8 cellular contexts compared by ENCODE assay signal in genomic region chr1:1615256-1616044, GRCh38. TPM values are rescaled to one million over a fixed set of nuclear protein-coding genes. Genes with fewer than 3 reads are reported as not detected.
DNase-seq lines count a peak whose midpoint lies in the region; ATAC-seq lines count a peak whose summit lies in the region.

TSS of gene MIB2 (plus strand) at chr1:1615500. CDS start at chr1:1623453, 7,953 bp downstream.

- DNase-seq in C1 segment of cervical spinal cord (lab: John Stamatoyannopoulos, UW) (peak; percentile 46 to 97 (median 92)), NCI-H748 (lab: John Stamatoyannopoulos, UW; ENCODE audit: unreplicated experiment) (peak; percentile 96), cortex of kidney (lab: John Stamatoyannopoulos, UW) (peak; percentile 52), left lobe of liver (ENCODE audit: low spot score) (peak; percentile 98)
- DNase-seq in activated CD4-positive, alpha-beta T cell treated with anti-CD3 and anti-CD28 coated beads, Interleukin-2, amount 50 U/mL, for 1 hour = peak; percentile 97
- peak; percentile 97 for DNase-seq in stimulated activated CD4-positive, alpha-beta T cell treated with anti-CD3 and anti-CD28 coated beads, Interleukin-2, amount 100 ng/mL, for 4 hours (ENCODE audit: low read depth)

- ATAC-seq in GM19328 (IDR thresholded peaks at IDR 0.05; ENCODE audit: unreplicated experiment) (peak; percentile 74), HG03469 (IDR thresholded peaks at IDR 0.05; ENCODE audit: unreplicated experiment) (peak; percentile 62), left lobe of liver (peak; percentile 87)

RNA-seq across cellular contexts. Expression of gene MIB2, which starts in this region (rescaled TPM):
- total RNA-seq in left lobe of liver = 65.1 TPM

Comparison
In these comparisons a context has a peak if more than half of its experiments do, and no peak if none do; other contexts are left out.
1. Peak in every context shown above with its lines: DNase-seq and ATAC-seq.